10 cellular contexts compared by ENCODE assay signal in the genomic region with DNA sequence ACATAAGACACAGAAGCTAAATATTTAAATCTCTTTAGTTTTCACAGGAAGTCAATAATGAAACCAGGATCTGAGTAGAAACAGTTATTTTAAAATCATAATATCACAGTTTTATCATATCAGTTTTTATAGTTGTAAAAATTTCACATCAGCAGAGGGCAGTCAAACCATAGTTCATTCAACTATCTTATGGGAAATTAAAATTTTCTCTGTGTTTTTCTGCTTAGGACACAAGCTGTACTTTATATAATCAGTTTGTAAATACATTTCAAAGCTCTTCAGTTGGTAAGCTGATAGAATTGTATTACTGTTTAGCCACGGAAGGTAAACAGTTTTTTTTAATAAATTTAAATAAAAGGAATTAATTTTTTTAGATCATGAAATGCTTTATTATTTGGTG.
DNase-seq lines count a peak whose midpoint lies in the region; ATAC-seq, FAIRE-seq and TF ChIP-seq lines count a peak whose summit lies in the region.
"Had no signal": no experiment of that assay in that cellular context is flagged by ENCODE, and none has a peak within 500 bp of the region (broad histone marks: within the 10 kb centered on the region; RNA-seq: fewer than 3 reads in every experiment).

No MANE protein-coding gene starts in this region.

- H3K9ac ChIP-seq in HCT116 (ENCODE audit: low read length): no peak overlapping the region

- H3K36me3 ChIP-seq in HCT116 (ENCODE audit: control insufficient read depth in 1 of 2, insufficient read depth in 2 of 2, low read length in 2 of 2) (no peaks in the 10 kb centered on the region), esophagus muscularis mucosa (no peaks in the 10 kb centered on the region), pancreas (no peaks in the 10 kb centered on the region)

- RAD21 ChIA-PET in HCT116 (lab: Charles Lee; ENCODE audit: low non-redundant PET in 1 of 2, low total read pairs in 2 of 2, uncharacterized antibody in 2 of 2, unreplicated experiment in 2 of 2): no interaction called here

- no peaks in the 10 kb centered on the region for H3K9me3 ChIP-seq in HCT116 (ENCODE audit: control insufficient read depth in 1 of 2, insufficient read depth in 1 of 2, low read depth in 1 of 2, low read length in 2 of 2)
- no peaks in the 10 kb centered on the region for H3K9me3 ChIP-seq in esophagus muscularis mucosa
- H3K9me3 ChIP-seq in pancreas: no peaks in the 10 kb centered on the region

- CTCF ChIA-PET in HCT116 (lab: Charles Lee) (interaction anchor here (1.0 to 1.2 kb wide), 2 partner anchors 269 to 533 kb away, joined by 3 read pairs; partner anchors contain the start of gene SPRY1), RWPE1 (lab: Yijun Ruan, JAX) (interaction anchor here (0.6 to 0.7 kb wide), 3 partner anchors 159 to 966 kb away, joined by 3 to 6 read pairs (median 4); no protein-coding TSS in a partner anchor)

- 76% methylated on average over 1 of the region's 1 CpG for WGBS in esophagus muscularis mucosa
- WGBS in pancreas, 2 donors: 56 to 60% methylated on average over 1 of the region's 1 CpG

- no peaks in the 10 kb centered on the region for H4K20me1 ChIP-seq in HCT116 (ENCODE audit: insufficient read depth)

- H3K4me1 Mint-ChIP-seq in activated CD4-positive, alpha-beta T cell treated with anti-CD3 and anti-CD28 coated beads, Interleukin-2, amount 10 ng/mL, durations not matched to agents 24 days and 14 days: no peaks in the 10 kb centered on the region

- no peaks in the 10 kb centered on the region for H3K9me2 ChIP-seq in HCT116 (ENCODE audit: insufficient read depth)

- H3K79me2 ChIP-seq in HCT116 (ENCODE audit: insufficient read depth, low read length): no peaks in the 10 kb centered on the region

- H3K9me3 Mint-ChIP-seq in activated CD4-positive, alpha-beta T cell treated with anti-CD3 and anti-CD28 coated beads, Interleukin-2, amount 10 ng/mL, durations not matched to agents 24 days and 14 days: no peaks in the 10 kb centered on the region
- H3K9me3 Mint-ChIP-seq: WTC11 had no signal

- intact Hi-C loops in HCT116 (cut with micrococcal nuclease): loop anchor here (1.0 to 10.0 kb wide), 4 partner anchors 258 to 1135 kb away; no protein-coding TSS in a partner anchor
- intact Hi-C loops in esophagus muscularis mucosa (cut with DNase I): loop anchor here (5.0 kb wide), 2 partner anchors 270 to 985 kb away; partner anchors contain the start of gene SPRY1
- intact Hi-C loops in pancreas (cut with DNase I): no loop called here
- intact Hi-C loops in activated CD4-positive, alpha-beta T cell treated with anti-CD3 and anti-CD28 coated beads, Interleukin-2, amount 10 ng/mL, durations not matched to agents 24 days and 14 days (cut with micrococcal nuclease): no loop called here

- no peak for DNase-seq in HCT116 (ENCODE audit: low read depth, low spot score)
- DNase-seq in RWPE1 (ENCODE audit: low spot score): no peak
- DNase-seq in esophagus muscularis mucosa (ENCODE audit: extremely low spot score): no peak
- no peak for DNase-seq in pancreas
- no peak for DNase-seq in activated CD4-positive, alpha-beta T cell treated with anti-CD3 and anti-CD28 coated beads for 1 hour
- DNase-seq in activated CD4-positive, alpha-beta T cell treated with anti-CD3 and anti-CD28 coated beads, Interleukin-2, amount 10 ng/mL, durations not matched to agents 24 days and 14 days: no peak
- no peak for DNase-seq in MV-4-11 (lab: John Stamatoyannopoulos, UW)
- DNase-seq: NCI-H1105 treated with DMSO at 0.1 percent for 48 hours had no signal

- no peaks in the 10 kb centered on the region for H3K27me3 ChIP-seq in HCT116 (ENCODE audit: insufficient read depth, low read length)
- H3K27me3 ChIP-seq in esophagus muscularis mucosa: no peaks in the 10 kb centered on the region
- no peaks in the 10 kb centered on the region for H3K27me3 ChIP-seq in pancreas

- H3K27me3 Mint-ChIP-seq in activated CD4-positive, alpha-beta T cell treated with anti-CD3 and anti-CD28 coated beads, Interleukin-2, amount 10 ng/mL, durations not matched to agents 24 days and 14 days: no peaks in the 10 kb centered on the region

- H3K4me1 ChIP-seq in HCT116 (ENCODE audit: control insufficient read depth in 1 of 2, insufficient read depth in 2 of 2, low read length in 2 of 2) (no peaks in the 10 kb centered on the region), esophagus muscularis mucosa (peaks cover 0 to 16% (median 2%) of the 10 kb centered on the region in 4 donors), pancreas (no peaks in the 10 kb centered on the region)

- no peak overlapping the region for H3K27ac Mint-ChIP-seq in activated CD4-positive, alpha-beta T cell treated with anti-CD3 and anti-CD28 coated beads, Interleukin-2, amount 10 ng/mL, durations not matched to agents 24 days and 14 days

- peak; percentile 75 for FAIRE-seq in pancreas (lab: Jason Lieb, UNC)

- no peak overlapping the region for H3K4me2 ChIP-seq in HCT116 (ENCODE audit: low read length)

- TF ChIP-seq POLR2A in HCT116 (IDR thresholded peaks at IDR 0.05; ENCODE audit: borderline replicate concordance, extremely low read depth, insufficient read depth, insufficient read length) (no peak), esophagus muscularis mucosa (IDR thresholded peaks at IDR 0.05; ENCODE audit: low read depth) (no peak)

- TF ChIP-seq CTCF in HCT116 (IDR thresholded peaks at IDR 0.05 in 2 of 3, conservative IDR thresholded peaks at IDR 0.05 in 1 of 3; ENCODE audit: borderline replicate concordance in 1 of 3, insufficient read depth in 1 of 3, low read depth in 2 of 3, low read length in 2 of 3) (peak in 1 of 3 experiments; percentile 29; a peak in 2 of 6 replicates), RWPE1 (conservative IDR thresholded peaks at IDR 0.05; ENCODE audit: low read depth) (peak; percentile 39), esophagus muscularis mucosa (IDR thresholded peaks at IDR 0.05) (peak; percentile 29 to 43 (median 41)), pancreas (IDR thresholded peaks at IDR 0.05) (no peak)

- TF ChIP-seq EP300 in esophagus muscularis mucosa (IDR thresholded peaks at IDR 0.05): no peak

- H3K27ac ChIP-seq in HCT116 (ENCODE audit: low read depth, low read length) (no peak overlapping the region), RWPE1 (no peak overlapping the region), esophagus muscularis mucosa (replicated peaks in 1 of 4) (no peak overlapping the region), pancreas (no peak overlapping the region)

- no TSS peak for BruUV-seq in HCT116 (replicated peaks; lab: Mats Ljungman, UMichigan)

- POLR2A ChIA-PET in HCT116 (lab: Charles Lee): no interaction called here
- POLR2A ChIA-PET in RWPE1 (lab: Yijun Ruan, JAX; ENCODE audit: low non-redundant PET): no interaction called here

- H3K36me3 Mint-ChIP-seq in activated CD4-positive, alpha-beta T cell treated with anti-CD3 and anti-CD28 coated beads, Interleukin-2, amount 10 ng/mL, durations not matched to agents 24 days and 14 days (ENCODE audit: low read depth): peaks cover 7% of the 10 kb centered on the region

- no peak overlapping the region for H3K4me3 Mint-ChIP-seq in activated CD4-positive, alpha-beta T cell treated with anti-CD3 and anti-CD28 coated beads, Interleukin-2, amount 10 ng/mL, durations not matched to agents 24 days and 14 days
- H3K4me3 Mint-ChIP-seq: WTC11 had no signal

- H3K4me3 ChIP-seq in HCT116 (replicated peaks in 1 of 2; ENCODE audit: low read depth in 1 of 2, low read length in 2 of 2): no peak overlapping the region
- H3K4me3 ChIP-seq in esophagus muscularis mucosa: no peak overlapping the region
- H3K4me3 ChIP-seq in pancreas: no peak overlapping the region

- no peak overlapping the region for H2AFZ ChIP-seq in HCT116 (ENCODE audit: low read depth, low read length, poor library complexity, severe bottlenecking)

- ATAC-seq in HCT116 (no peak), pancreas (no peak), HG02870 (IDR thresholded peaks at IDR 0.05; ENCODE audit: unreplicated experiment) (no peak)
- ATAC-seq: WTC11 had no signal

- peak; percentile 51 for TF ChIP-seq RAD21 in HCT116 (IDR thresholded peaks at IDR 0.05; ENCODE audit: low read depth)

TF ChIP-seq in HCT116, 20 proteins besides CTCF, POLR2A, EP300 and RAD21:
- TF ChIP-seq FOSL1 (IDR thresholded peaks at IDR 0.05; ENCODE audit: low read depth) (no peak), CEBPB (IDR thresholded peaks at IDR 0.05; ENCODE audit: low read depth) (no peak), EZH2phosphoT487 (IDR thresholded peaks at IDR 0.05; ENCODE audit: borderline replicate concordance) (no peak), ZFX (IDR thresholded peaks at IDR 0.05) (no peak)

Comparison
In these comparisons a context has a peak if more than half of its experiments do, and no peak if none do; other contexts are left out.
1. CTCF ChIP-seq: peak in RWPE1 (single experiment) and esophagus muscularis mucosa (3 of 3); none in pancreas (0 of 4).
2. intact Hi-C loops: an anchor here in HCT116 (1.0 to 10.0 kb wide) and esophagus muscularis mucosa (5.0 kb wide); none called in pancreas and activated CD4-positive, alpha-beta T cell treated with anti-CD3 and anti-CD28 coated beads, Interleukin-2, amount 10 ng/mL, durations not matched to agents 24 days and 14 days.